Comparison of ENCODE assay signal across 14 cellular contexts in the genomic region with DNA sequence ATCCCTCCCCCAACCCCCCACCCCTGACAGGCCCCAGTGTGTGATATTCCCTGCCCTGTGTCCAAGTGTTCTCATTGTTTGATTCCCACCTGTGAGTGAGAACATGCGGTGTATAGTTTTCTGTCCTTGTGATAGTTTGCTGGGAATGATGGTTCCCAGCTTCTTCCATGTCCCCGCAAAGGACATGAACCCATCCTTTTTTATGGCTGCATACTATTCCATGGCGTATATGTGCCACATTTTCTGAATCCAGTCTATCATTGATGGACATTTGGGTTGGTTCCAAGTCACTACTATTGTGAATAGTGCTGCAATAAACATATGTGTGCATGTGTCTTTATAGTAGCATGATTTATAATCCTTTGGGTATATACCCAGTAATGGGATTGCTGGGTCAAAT. TPM values are rescaled to one million over a fixed set of nuclear protein-coding genes. Genes with fewer than 3 reads are reported as not detected.
"Had no signal": no experiment of that assay in that cellular context is flagged by ENCODE, and none has a peak within 500 bp of the region (broad histone marks: within the 10 kb centered on the region; RNA-seq: fewer than 3 reads in every experiment).

No MANE protein-coding gene starts in this region.

RNA-seq across cellular contexts. Expression of a gene that starts 29.9 kb away (rescaled TPM):
- total RNA-seq: activated B cell treated with CpG ODN at 0.5 μM for 24 hours; activated CD4-positive, alpha-beta memory T cell treated with anti-CD3 and anti-CD28 coated beads for 36 hours; activated CD4-positive, alpha-beta memory T cell treated with anti-CD3 and anti-CD28 coated beads, Interleukin-2, amount 10 ng/mL, durations not matched to agents 7 days and 5 days; activated CD4-positive, alpha-beta T cell treated with anti-CD3 and anti-CD28 coated beads for 36 hours; activated CD4-positive, alpha-beta T cell treated with anti-CD3 and anti-CD28 coated beads, Interleukin-2, amount 10 ng/mL, durations not matched to agents 24 days and 14 days; activated CD4-positive, alpha-beta T cell treated with anti-CD3 and anti-CD28 coated beads, Interleukin-2, amount 10 ng/mL, durations not matched to agents 7 days and 5 days; activated CD8-positive, alpha-beta memory T cell treated with anti-CD3 and anti-CD28 coated beads for 36 hours; activated CD8-positive, alpha-beta memory T cell treated with anti-CD3 and anti-CD28 coated beads, Interleukin-2, amount 10 ng/mL, durations not matched to agents 7 days and 5 days; activated CD8-positive, alpha-beta T cell treated with anti-CD3 and anti-CD28 coated beads for 36 hours; activated CD8-positive, alpha-beta T cell treated with anti-CD3 and anti-CD28 coated beads, Interleukin-2, amount 10 ng/mL, durations not matched to agents 7 days and 5 days; T-helper 1 cell treated with Interleukin-12 subunit alpha and Interleukin-12 subunit beta and Interleukin-4 antibody, amounts not matched to agents 30 ng/mL and 1 ng/mL, for 36 hours; T-helper 17 cell; T-helper 2 cell treated with Interferon-gamma antibody and Interleukin-4, amounts not matched to agents 100 ng/mL and 5 ng/mL, for 36 hours; WTC11 had no signal
